ENCODE assay signal across 8 cellular contexts in genomic region chrX:130108647-130109428, GRCh38. TPM values are rescaled to one million over a fixed set of nuclear protein-coding genes. Genes with fewer than 3 reads are reported as not detected.
DNase-seq lines count a peak whose midpoint lies in the region; ATAC-seq and TF ChIP-seq lines count a peak whose summit lies in the region.

No MANE protein-coding gene starts in this region.

- WGBS in SK-N-SH (ENCODE audit: low lambda C conversion rate), result 51% methylated on average over 4 of the region's 9 CpGs

- H3K79me2 ChIP-seq in SK-N-SH (ENCODE audit: insufficient read depth), result peaks cover 60% of the 10 kb centered on the region; the same call in 1 of the 2 replicates

- peaks cover 11 to 54% (median 45%) of the 10 kb centered on the region in 4 donors for H3K4me1 Mint-ChIP-seq in naive thymus-derived CD8-positive, alpha-beta T cell

- H3K36me3 Mint-ChIP-seq in naive thymus-derived CD8-positive, alpha-beta T cell, result peaks cover 0 to 9% (median 0%) of the 10 kb centered on the region in 3 donors

- no peak overlapping the region for H3K27ac ChIP-seq in SK-N-SH (ENCODE audit: low read depth in 2 of 2, low read length in 1 of 2)

- DNase-seq in EL (peak; percentile 52), SK-N-SH (peak; percentile 36), dermis blood vessel endothelial cell (peak; percentile 35), DMS153 treated with DMSO at 0.1 percent for 48 hours (lab: John Stamatoyannopoulos, UW; ENCODE audit: unreplicated experiment) (no peak), cerebellum (ENCODE audit: low spot score) (no peak)
- DNase-seq in naive thymus-derived CD8-positive, alpha-beta T cell, result peak in 1 of 10 donors; percentile 18

- POLR2A ChIA-PET in SK-N-SH (lab: Yijun Ruan, JAX), result no interaction called here
- POLR2A ChIA-PET in naive thymus-derived CD8-positive, alpha-beta T cell (lab: Charles Lee), result interaction anchor here (1.4 to 3.2 kb wide), 5 partner anchors 11 to 23 kb away, joined by 5 to 33 read pairs (median 6); no protein-coding TSS in a partner anchor

- TF ChIP-seq EP300 in SK-N-SH (IDR thresholded peaks at IDR 0.05; ENCODE audit: borderline replicate concordance in 1 of 2, low read depth in 1 of 2, low read length in 1 of 2), result no peak

- H3K9me3 Mint-ChIP-seq in naive thymus-derived CD8-positive, alpha-beta T cell, result no peaks in the 10 kb centered on the region

- H3K9me3 ChIP-seq in SK-N-SH, result no peaks in the 10 kb centered on the region

- H3K4me3 ChIP-seq in SK-N-SH (ENCODE audit: low read depth in 2 of 2, low read length in 1 of 2), result peak overlapping the region; percentile 57 to 62; a peak in 3 of 4 replicates

- no peak overlapping the region for H3K9ac ChIP-seq in SK-N-SH

- no peak for TF ChIP-seq CTCF in SK-N-SH (IDR thresholded peaks at IDR 0.05)

- no peak overlapping the region for H2AFZ ChIP-seq in SK-N-SH (ENCODE audit: low read depth)

- peak overlapping the region; percentile 81 to 92 (median 90) for H3K4me3 Mint-ChIP-seq in naive thymus-derived CD8-positive, alpha-beta T cell

- no peaks in the 10 kb centered on the region for H3K36me3 ChIP-seq in SK-N-SH (replicated peaks in 1 of 2; ENCODE audit: control insufficient read depth in 1 of 2, insufficient read depth in 2 of 2, low read length in 1 of 2)

- ATAC-seq in GM19395 (IDR thresholded peaks at IDR 0.05; ENCODE audit: unreplicated experiment) (peak; percentile 77), HG03354 (IDR thresholded peaks at IDR 0.05; ENCODE audit: poor library complexity, severe bottlenecking, unreplicated experiment) (peak; percentile 71)
- ATAC-seq in naive thymus-derived CD8-positive, alpha-beta T cell, result peak; percentile 21 to 30

- CTCF ChIA-PET in SK-N-SH (lab: Yijun Ruan, JAX), result interaction anchor here (0.6 to 1.3 kb wide), 6 partner anchors 10 to 1023 kb away, joined by 3 to 4 read pairs (median 3); no protein-coding TSS in a partner anchor

- H3K9me2 ChIP-seq in SK-N-SH, result no peaks in the 10 kb centered on the region

- peak overlapping the region; percentile 70 for H3K4me2 ChIP-seq in SK-N-SH

- peaks cover 0 to 13% of the 10 kb centered on the region in 2 experiments; a peak in 1 of 4 replicates for H3K4me1 ChIP-seq in SK-N-SH (ENCODE audit: control insufficient read depth in 1 of 2, insufficient read depth in 2 of 2, low read depth in 1 of 2, low read length in 1 of 2)

- H3K27me3 ChIP-seq in SK-N-SH (ENCODE audit: insufficient read depth), result peaks cover 22% of the 10 kb centered on the region; the same call in 1 of the 2 replicates

- peak overlapping the region; percentile 37 to 93 (median 85) for H3K27ac Mint-ChIP-seq in naive thymus-derived CD8-positive, alpha-beta T cell

- H3K27me3 Mint-ChIP-seq in naive thymus-derived CD8-positive, alpha-beta T cell, result no peaks in the 10 kb centered on the region

- peaks cover 8% of the 10 kb centered on the region; the same call in 1 of the 2 replicates for H4K20me1 ChIP-seq in SK-N-SH (ENCODE audit: insufficient read depth)

- TF ChIP-seq RAD21 in SK-N-SH (IDR thresholded peaks at IDR 0.05; ENCODE audit: low read length), result peak; percentile 16; the same call in 1 of the 2 replicates

- H3F3A ChIP-seq in SK-N-SH (replicated peaks; ENCODE audit: insufficient read depth), result no peaks in the 10 kb centered on the region

TF ChIP-seq in SK-N-SH, 30 proteins besides CTCF, POLR2A, EP300 and RAD21:
- TF ChIP-seq MEF2A (IDR thresholded peaks at IDR 0.05; ENCODE audit: borderline replicate concordance, low read depth) (no peak), FOXM1 (IDR thresholded peaks at IDR 0.05; ENCODE audit: low read depth) (no peak), JUND (IDR thresholded peaks at IDR 0.05) (no peak), NFIC (IDR thresholded peaks at IDR 0.05; ENCODE audit: borderline replicate concordance) (no peak), FOXJ3 (CRISPR knock-in tag; IDR thresholded peaks at IDR 0.05) (no peak), NRF1 (IDR thresholded peaks at IDR 0.05; ENCODE audit: low read depth, low read length) (no peak), SIN3A (IDR thresholded peaks at IDR 0.05; ENCODE audit: borderline replicate concordance, low read depth, low read length) (no peak), GABPA (IDR thresholded peaks at IDR 0.05; ENCODE audit: low read depth) (no peak), POLR2AphosphoS5 (IDR thresholded peaks at IDR 0.05; ENCODE audit: low read depth, low read length) (no peak), MAX (IDR thresholded peaks at IDR 0.05; ENCODE audit: low read depth) (no peak), REST (IDR thresholded peaks at IDR 0.05; ENCODE audit: low read depth, low read length) (no peak), ELF1 (IDR thresholded peaks at IDR 0.05) (no peak), IRF3 (IDR thresholded peaks at IDR 0.05; ENCODE audit: low read depth, low read length) (no peak), RCOR1 (IDR thresholded peaks at IDR 0.05; ENCODE audit: low read length) (no peak)

RNA-seq across cellular contexts. Expression of gene ELF4, which starts 1.5 kb away (rescaled TPM):
- 7.7 and 9.6 TPM in 2 replicates for polyA plus RNA-seq in SK-N-SH (2012; rRNA removed)
- 7.3 and 8.9 TPM in 2 replicates for polyA plus RNA-seq in SK-N-SH (2012; cell fraction: cytosol; rRNA removed)
- polyA plus RNA-seq in SK-N-SH (2012; cell fraction: nucleus; rRNA removed), result 8.2 and 9.4 TPM in 2 replicates
- total RNA-seq in dermis blood vessel endothelial cell (16.2 and 29.2 TPM in 2 replicates), cerebellum (0.54 TPM)
- total RNA-seq in naive thymus-derived CD8-positive, alpha-beta T cell, result 10 to 100 TPM; 17.9 to 18.2 TPM
- polyA plus RNA-seq in naive thymus-derived CD8-positive, alpha-beta T cell, result 10 to 100 TPM in 1 of 3 donors, 1 to 10 TPM in 2; 7.7 to 10.9 (median 9.2) TPM

RNA-seq across cellular contexts. Expression of gene AIFM1, which starts 56.8 kb away (rescaled TPM):
- polyA plus RNA-seq in SK-N-SH (2012; rRNA removed), result 49.8 and 61.4 TPM in 2 replicates
- 53.5 and 61.9 TPM in 2 replicates for polyA plus RNA-seq in SK-N-SH (2012; cell fraction: cytosol; rRNA removed)
- polyA plus RNA-seq in SK-N-SH (2012; cell fraction: nucleus; rRNA removed), result 31.3 and 34.0 TPM in 2 replicates
- 14.0 and 26.6 TPM in 2 replicates for total RNA-seq in dermis blood vessel endothelial cell
- 10 to 100 TPM; 25.1 to 26.3 TPM for total RNA-seq in naive thymus-derived CD8-positive, alpha-beta T cell
- 10 to 100 TPM; 27.8 to 36.9 (median 32.8) TPM for polyA plus RNA-seq in naive thymus-derived CD8-positive, alpha-beta T cell
- total RNA-seq in cerebellum, result 9.6 TPM

Comparison
In these comparisons a context has a peak if more than half of its experiments do, and no peak if none do; other contexts are left out.
1. DNase-seq: peak in EL (single experiment), SK-N-SH (single experiment) and dermis blood vessel endothelial cell (single experiment); none in DMS153 treated with DMSO at 0.1 percent for 48 hours (single experiment) and cerebellum (single experiment).
2. ATAC-seq: peak in every context shown above with its lines; median percentile 77 in GM19395; 71 in HG03354; 26 in naive thymus-derived CD8-positive, alpha-beta T cell.
3. RNA of gene ELF4, which starts 1.5 kb away (total RNA-seq): 17.9 to 18.2 TPM in naive thymus-derived CD8-positive, alpha-beta T cell and 16.2 to 29.2 TPM in dermis blood vessel endothelial cell; 0.54 TPM in cerebellum (single experiment); every median in the first group is over 10 times any median in the second.